Comparison of ENCODE assay signal across 8 cellular contexts in genomic region chr6:166382500-166382932, GRCh38.
DNase-seq lines count a peak whose midpoint lies in the region; ATAC-seq and TF ChIP-seq lines count a peak whose summit lies in the region.

No MANE protein-coding gene starts in this region.

- H3K4me3 Mint-ChIP-seq in activated naive CD4-positive, alpha-beta T cell treated with anti-CD3 and anti-CD28 coated beads, Interleukin-2, amount 50 U/mL, for 24 hours = peak overlapping the region; percentile 93
- peak overlapping the region; percentile 96 for H3K4me3 Mint-ChIP-seq in dendritic cell treated with granulocyte-macrophage colony-stimulating factor and Interleukin-4, amounts not matched to agents 40 ng/mL and 50 ng/mL, for 4 days

- no peaks in the 10 kb centered on the region for H3K27me3 ChIP-seq in muscle layer of duodenum (ENCODE audit: low read depth, low read length)

- no peak for TF ChIP-seq CTCF in LNCaP clone FGC (IDR thresholded peaks at IDR 0.05; ENCODE audit: control insufficient read depth, extremely low read depth, insufficient read depth)

- peaks cover 17% of the 10 kb centered on the region for H3K4me1 Mint-ChIP-seq in activated naive CD4-positive, alpha-beta T cell treated with anti-CD3 and anti-CD28 coated beads, Interleukin-2, amount 50 U/mL, for 24 hours
- H3K4me1 Mint-ChIP-seq in dendritic cell treated with granulocyte-macrophage colony-stimulating factor and Interleukin-4, amounts not matched to agents 40 ng/mL and 50 ng/mL, for 4 days (ENCODE audit: low read depth) = peaks cover 11% of the 10 kb centered on the region

- no peak for DNase-seq in activated naive CD4-positive, alpha-beta T cell treated with Interleukin-2 at 50 U/mL for 16 hours
- DNase-seq in LNCaP clone FGC (ENCODE audit: low read depth) (no peak), COLO668 (lab: John Stamatoyannopoulos, UW; ENCODE audit: unreplicated experiment) (no peak), SW480 (ENCODE audit: low spot score) (no peak)

- H3K9me3 ChIP-seq in muscle layer of duodenum (ENCODE audit: control insufficient read depth in 1 of 2, low read length in 2 of 2) = no peaks in the 10 kb centered on the region

- H3K27me3 Mint-ChIP-seq in activated naive CD4-positive, alpha-beta T cell treated with anti-CD3 and anti-CD28 coated beads, Interleukin-2, amount 50 U/mL, for 24 hours = no peaks in the 10 kb centered on the region
- no peaks in the 10 kb centered on the region for H3K27me3 Mint-ChIP-seq in dendritic cell treated with granulocyte-macrophage colony-stimulating factor and Interleukin-4, amounts not matched to agents 40 ng/mL and 50 ng/mL, for 4 days

- peak overlapping the region; percentile 52 for H3K27ac ChIP-seq in muscle layer of duodenum (ENCODE audit: low read length)

- H3K36me3 ChIP-seq in muscle layer of duodenum (ENCODE audit: control insufficient read depth in 1 of 2, insufficient read depth in 2 of 2, low read length in 2 of 2) = no peaks in the 10 kb centered on the region

- H3K36me3 Mint-ChIP-seq in activated naive CD4-positive, alpha-beta T cell treated with anti-CD3 and anti-CD28 coated beads, Interleukin-2, amount 50 U/mL, for 24 hours = no peaks in the 10 kb centered on the region
- peaks cover 9% of the 10 kb centered on the region for H3K36me3 Mint-ChIP-seq in dendritic cell treated with granulocyte-macrophage colony-stimulating factor and Interleukin-4, amounts not matched to agents 40 ng/mL and 50 ng/mL, for 4 days (ENCODE audit: low read depth)

- peak overlapping the region; percentile 80 for H3K4me3 ChIP-seq in LNCaP clone FGC (ENCODE audit: low read depth, low read length)
- peak overlapping the region; percentile 66 to 98 for H3K4me3 ChIP-seq in muscle layer of duodenum (ENCODE audit: low read depth in 1 of 2, low read length in 2 of 2)

- intact Hi-C loops in dendritic cell treated with granulocyte-macrophage colony-stimulating factor and Interleukin-4, amounts not matched to agents 40 ng/mL and 50 ng/mL, for 4 days (cut with micrococcal nuclease) = no loop called here

- H3K9me3 Mint-ChIP-seq in activated naive CD4-positive, alpha-beta T cell treated with anti-CD3 and anti-CD28 coated beads, Interleukin-2, amount 50 U/mL, for 24 hours = no peaks in the 10 kb centered on the region
- no peaks in the 10 kb centered on the region for H3K9me3 Mint-ChIP-seq in dendritic cell treated with granulocyte-macrophage colony-stimulating factor and Interleukin-4, amounts not matched to agents 40 ng/mL and 50 ng/mL, for 4 days

- no peak for ATAC-seq in GM18520 (IDR thresholded peaks at IDR 0.05; ENCODE audit: unreplicated experiment)

- H3K27ac Mint-ChIP-seq in activated naive CD4-positive, alpha-beta T cell treated with anti-CD3 and anti-CD28 coated beads, Interleukin-2, amount 50 U/mL, for 24 hours = no peak overlapping the region
- H3K27ac Mint-ChIP-seq in dendritic cell treated with granulocyte-macrophage colony-stimulating factor and Interleukin-4, amounts not matched to agents 40 ng/mL and 50 ng/mL, for 4 days = peak overlapping the region; percentile 92

- peaks cover 0 to 6% of the 10 kb centered on the region in 2 donors for H3K4me1 ChIP-seq in muscle layer of duodenum (ENCODE audit: control insufficient read depth in 1 of 2, insufficient read depth in 2 of 2, low read length in 2 of 2)
